In the genomic region with DNA sequence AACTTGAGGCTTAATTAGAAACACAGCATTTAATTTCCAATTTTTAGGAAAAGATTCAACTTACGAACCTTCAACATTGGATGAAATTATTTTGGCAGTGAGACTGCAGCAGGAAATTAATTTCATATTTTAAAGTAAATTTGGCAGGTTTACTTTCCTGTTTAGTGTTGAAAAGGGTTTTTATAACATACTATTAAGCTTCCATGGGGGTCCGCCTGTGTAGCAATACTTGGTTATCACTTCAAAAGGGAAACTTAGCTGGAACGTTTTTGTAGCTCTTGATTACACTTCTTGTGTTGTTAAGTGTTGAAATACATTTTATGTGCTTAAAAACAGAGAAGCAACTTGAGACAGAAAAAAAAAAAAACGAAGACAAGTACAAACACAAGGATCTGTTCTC, we compare ENCODE assay signal across 28 cellular contexts.
"Had no signal": no experiment of that assay in that cellular context is flagged by ENCODE, and none has a peak within 500 bp of the region (broad histone marks: within the 10 kb centered on the region; RNA-seq: fewer than 3 reads in every experiment).

No MANE protein-coding gene starts in this region.

- H3K27me3 Mint-ChIP-seq: activated CD4-positive, alpha-beta T cell treated with anti-CD3 and anti-CD28 coated beads, Interleukin-2, amount 10 ng/mL, durations not matched to agents 24 days and 14 days; activated naive CD8-positive, alpha-beta T cell treated with anti-CD3 and anti-CD28 coated beads for 36 hours; activated T-helper 17 cell treated with anti-CD3 and anti-CD28 coated beads, Interleukin-2, amount 50 U/mL, for 72 hours had no signal

- ATAC-seq: activated CD8-positive, alpha-beta T cell treated with anti-CD3 and anti-CD28 coated beads for 36 hours; activated T-cell treated with anti-CD3 and anti-CD28 coated beads, Interleukin-2, amount 50 U/mL, for 72 hours; activated T-helper 17 cell treated with anti-CD3 and anti-CD28 coated beads, Interleukin-2, amount 50 U/mL, for 72 hours; body of pancreas; K562; PC-3; Right ventricle myocardium inferior had no signal

- H3K27me3 ChIP-seq: ascending aorta, body of pancreas, breast epithelium had no signal

- H3K36me3 ChIP-seq: ascending aorta, breast epithelium, WERI-Rb-1 had no signal

- H3K9me3 ChIP-seq: ascending aorta, body of pancreas, breast epithelium had no signal

- H3K4me3 Mint-ChIP-seq: activated CD4-positive, alpha-beta T cell treated with anti-CD3 and anti-CD28 coated beads, Interleukin-2, amount 10 ng/mL, durations not matched to agents 24 days and 14 days; activated CD8-positive, alpha-beta T cell treated with anti-CD3 and anti-CD28 coated beads for 36 hours; activated naive CD8-positive, alpha-beta T cell treated with anti-CD3 and anti-CD28 coated beads for 36 hours; activated T-cell treated with anti-CD3 and anti-CD28 coated beads, Interleukin-2, amount 50 U/mL, for 72 hours; activated T-helper 17 cell treated with anti-CD3 and anti-CD28 coated beads, Interleukin-2, amount 50 U/mL, for 72 hours had no signal

- H3K4me3 ChIP-seq: ascending aorta, body of pancreas, K562 had no signal

- H3K36me3 Mint-ChIP-seq: activated naive CD8-positive, alpha-beta T cell treated with anti-CD3 and anti-CD28 coated beads for 36 hours had no signal

- H3K27ac Mint-ChIP-seq: activated CD4-positive, alpha-beta T cell treated with anti-CD3 and anti-CD28 coated beads, Interleukin-2, amount 10 ng/mL, durations not matched to agents 24 days and 14 days; activated CD8-positive, alpha-beta T cell treated with anti-CD3 and anti-CD28 coated beads for 36 hours; activated naive CD8-positive, alpha-beta T cell treated with anti-CD3 and anti-CD28 coated beads for 36 hours; activated T-cell treated with anti-CD3 and anti-CD28 coated beads, Interleukin-2, amount 50 U/mL, for 72 hours; activated T-helper 17 cell treated with anti-CD3 and anti-CD28 coated beads, Interleukin-2, amount 50 U/mL, for 72 hours had no signal

- H3K9me3 Mint-ChIP-seq: activated CD4-positive, alpha-beta T cell treated with anti-CD3 and anti-CD28 coated beads, Interleukin-2, amount 10 ng/mL, durations not matched to agents 24 days and 14 days; activated CD8-positive, alpha-beta T cell treated with anti-CD3 and anti-CD28 coated beads for 36 hours; activated naive CD8-positive, alpha-beta T cell treated with anti-CD3 and anti-CD28 coated beads for 36 hours; activated T-cell treated with anti-CD3 and anti-CD28 coated beads, Interleukin-2, amount 50 U/mL, for 72 hours had no signal

- H3K4me1 Mint-ChIP-seq: activated CD4-positive, alpha-beta T cell treated with anti-CD3 and anti-CD28 coated beads, Interleukin-2, amount 10 ng/mL, durations not matched to agents 24 days and 14 days; activated naive CD8-positive, alpha-beta T cell treated with anti-CD3 and anti-CD28 coated beads for 36 hours; activated T-helper 17 cell treated with anti-CD3 and anti-CD28 coated beads, Interleukin-2, amount 50 U/mL, for 72 hours had no signal

- DNase-seq: activated CD4-positive, alpha-beta T cell treated with anti-CD3 and anti-CD28 coated beads, Interleukin-2, amount 10 ng/mL, durations not matched to agents 24 days and 14 days; activated CD4-positive, alpha-beta T cell treated with anti-CD3 and anti-CD28 coated beads, Interleukin-2, amount 50 U/mL, for 4 hours; activated CD8-positive, alpha-beta T cell treated with anti-CD3 and anti-CD28 coated beads for 36 hours; activated effector memory CD4-positive, alpha-beta T cell treated with anti-CD3 and anti-CD28 coated beads, Interleukin-2, amount 50 U/mL, for 16 hours; activated naive CD4-positive, alpha-beta T cell; activated naive CD4-positive, alpha-beta T cell treated with anti-CD3 and anti-CD28 coated beads, Interleukin-2, amount 50 U/mL, for 16 hours; activated naive CD8-positive, alpha-beta T cell treated with anti-CD3 and anti-CD28 coated beads for 36 hours; activated T-cell treated with anti-CD3 and anti-CD28 coated beads, Interleukin-2, amount 50 U/mL, for 1 hour; activated T-cell treated with anti-CD3 and anti-CD28 coated beads, Interleukin-2, amount 50 U/mL, for 72 hours; amniotic stem cell; body of pancreas; NCI-H1092 treated with DMSO at 0.1 percent for 48 hours; NCI-H1417; NCI-H146; NCI-H187; NCI-H2029 treated with DMSO at 0.1 percent for 48 hours; NCI-H524 treated with DMSO at 0.1 percent for 48 hours; NCI-H748 treated with DMSO at 0.1 percent for 48 hours; NK-92 treated with Interleukin-12 subunit alpha and Interleukin-12 subunit beta, amount 100 ng/mL, for 24 hours; PC-3; T1000; WERI-Rb-1 had no signal

- H3K4me1 ChIP-seq: ascending aorta, breast epithelium had no signal

- H3K27ac ChIP-seq: ascending aorta, RWPE1, WERI-Rb-1 had no signal
